In genomic region chr6:73612611-73613010, GRCh38 we compare ENCODE assay signal across 26 cellular contexts.
"Had no signal": no experiment of that assay in that cellular context is flagged by ENCODE, and none has a peak within 500 bp of the region (broad histone marks: within the 10 kb centered on the region; RNA-seq: fewer than 3 reads in every experiment).

No MANE protein-coding gene starts in this region.

- H3K9me3 ChIP-seq: gastrocnemius medialis, ovary, psoas muscle, sigmoid colon, spleen, testis, tibial artery, upper lobe of left lung had no signal

- H3K27me3 ChIP-seq: gastrocnemius medialis, ovary, sigmoid colon, spleen, testis, tibial artery, upper lobe of left lung had no signal

- H3K4me3 ChIP-seq: gastrocnemius medialis, lung, ovary, psoas muscle, sigmoid colon, spleen, testis, tibial artery, upper lobe of left lung had no signal

- H3K4me1 Mint-ChIP-seq: endodermal cell, memory B cell had no signal

- H3K27ac Mint-ChIP-seq: endodermal cell; stimulated activated memory B cell treated with anti-CD40 and anti-IgM and Interleukin-4, amounts not matched to agents 10 μg/mL and 1 μg/mL and 100 μg/mL, for 72 hours had no signal

- H3K9me3 Mint-ChIP-seq: endodermal cell; memory B cell; naive thymus-derived CD8-positive, alpha-beta T cell; stimulated activated memory B cell treated with anti-CD40 and anti-IgM and Interleukin-4, amounts not matched to agents 10 μg/mL and 1 μg/mL and 100 μg/mL, for 72 hours had no signal

- DNase-seq: effector CD8-positive, alpha-beta T cell; endodermal cell; foreskin fibroblast; gastrocnemius medialis; kidney; left colon; left ventricle myocardium superior; naive thymus-derived CD8-positive, alpha-beta T cell; occipital lobe; ovary; posterior cingulate gyrus; psoas muscle; right cardiac atrium; sigmoid colon; spleen; stimulated activated CD4-positive, alpha-beta T cell treated with anti-CD3 and anti-CD28 coated beads, Interleukin-4, amount 100 ng/mL, for 4 hours; stimulated activated naive CD8-positive, alpha-beta T cell treated with anti-CD3 and anti-CD28 coated beads, Interleukin-15, Interleukin-2, amounts not matched to agents 100 U/mL and 50 U/mL, for 24 hours; substantia nigra; testis; tibial artery; upper lobe of left lung had no signal

- H3K27ac ChIP-seq: epithelial cell of prostate, gastrocnemius medialis, ovary, psoas muscle, sigmoid colon, spleen, testis, tibial artery, upper lobe of left lung had no signal

- H3K36me3 ChIP-seq: ovary had no signal

- ATAC-seq: esophagus mucosa; gastrocnemius medialis; left colon; left ventricle myocardium superior; naive thymus-derived CD8-positive, alpha-beta T cell; psoas muscle; right cardiac atrium; stimulated activated memory B cell treated with anti-CD40 and anti-IgM and Interleukin-4, amounts not matched to agents 10 μg/mL and 1 μg/mL and 100 μg/mL, for 72 hours; stimulated activated naive CD8-positive, alpha-beta T cell treated with anti-CD3 and anti-CD28 coated beads, Interleukin-15, Interleukin-2, amounts not matched to agents 100 U/mL and 50 U/mL, for 24 hours had no signal

- H3K4me1 ChIP-seq: gastrocnemius medialis, psoas muscle, testis had no signal

- H3K27me3 Mint-ChIP-seq: memory B cell; naive thymus-derived CD8-positive, alpha-beta T cell; stimulated activated memory B cell treated with anti-CD40 and anti-IgM and Interleukin-4, amounts not matched to agents 10 μg/mL and 1 μg/mL and 100 μg/mL, for 72 hours had no signal

- H3K4me3 Mint-ChIP-seq: endodermal cell; memory B cell; naive thymus-derived CD8-positive, alpha-beta T cell; stimulated activated memory B cell treated with anti-CD40 and anti-IgM and Interleukin-4, amounts not matched to agents 10 μg/mL and 1 μg/mL and 100 μg/mL, for 72 hours had no signal
